ENCODE assay signal across 1 cellular context in the genomic region with DNA sequence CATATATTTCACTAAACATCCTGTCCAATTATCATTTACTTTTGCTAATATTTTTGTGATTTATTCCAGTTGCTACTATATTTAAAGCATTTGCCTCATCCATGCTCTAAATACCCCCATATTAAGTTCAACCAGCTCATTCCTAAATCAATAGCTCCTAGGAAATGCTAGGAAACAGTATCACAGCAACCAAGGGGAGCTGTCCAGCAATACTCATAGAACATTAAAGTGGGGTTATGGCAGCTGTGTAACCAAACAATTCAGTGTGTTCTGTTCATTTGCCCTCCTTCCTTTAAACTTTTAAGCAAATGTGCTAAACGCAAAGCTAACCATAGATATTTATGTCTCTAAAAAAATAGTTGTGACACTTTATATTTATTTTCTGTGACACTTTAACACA.
TF ChIP-seq lines count a peak whose summit lies in the region.

No MANE protein-coding gene starts in this region.

TF ChIP-seq in HepG2, 621 proteins besides CTCF, POLR2A, EP300 and RAD21:
- TF ChIP-seq FOXA1 (IDR thresholded peaks at IDR 0.05), result no peak
- no peak for TF ChIP-seq FOXA1 (CRISPR knock-in tag; IDR thresholded peaks at IDR 0.05)
- TF ChIP-seq, protein P1, sequence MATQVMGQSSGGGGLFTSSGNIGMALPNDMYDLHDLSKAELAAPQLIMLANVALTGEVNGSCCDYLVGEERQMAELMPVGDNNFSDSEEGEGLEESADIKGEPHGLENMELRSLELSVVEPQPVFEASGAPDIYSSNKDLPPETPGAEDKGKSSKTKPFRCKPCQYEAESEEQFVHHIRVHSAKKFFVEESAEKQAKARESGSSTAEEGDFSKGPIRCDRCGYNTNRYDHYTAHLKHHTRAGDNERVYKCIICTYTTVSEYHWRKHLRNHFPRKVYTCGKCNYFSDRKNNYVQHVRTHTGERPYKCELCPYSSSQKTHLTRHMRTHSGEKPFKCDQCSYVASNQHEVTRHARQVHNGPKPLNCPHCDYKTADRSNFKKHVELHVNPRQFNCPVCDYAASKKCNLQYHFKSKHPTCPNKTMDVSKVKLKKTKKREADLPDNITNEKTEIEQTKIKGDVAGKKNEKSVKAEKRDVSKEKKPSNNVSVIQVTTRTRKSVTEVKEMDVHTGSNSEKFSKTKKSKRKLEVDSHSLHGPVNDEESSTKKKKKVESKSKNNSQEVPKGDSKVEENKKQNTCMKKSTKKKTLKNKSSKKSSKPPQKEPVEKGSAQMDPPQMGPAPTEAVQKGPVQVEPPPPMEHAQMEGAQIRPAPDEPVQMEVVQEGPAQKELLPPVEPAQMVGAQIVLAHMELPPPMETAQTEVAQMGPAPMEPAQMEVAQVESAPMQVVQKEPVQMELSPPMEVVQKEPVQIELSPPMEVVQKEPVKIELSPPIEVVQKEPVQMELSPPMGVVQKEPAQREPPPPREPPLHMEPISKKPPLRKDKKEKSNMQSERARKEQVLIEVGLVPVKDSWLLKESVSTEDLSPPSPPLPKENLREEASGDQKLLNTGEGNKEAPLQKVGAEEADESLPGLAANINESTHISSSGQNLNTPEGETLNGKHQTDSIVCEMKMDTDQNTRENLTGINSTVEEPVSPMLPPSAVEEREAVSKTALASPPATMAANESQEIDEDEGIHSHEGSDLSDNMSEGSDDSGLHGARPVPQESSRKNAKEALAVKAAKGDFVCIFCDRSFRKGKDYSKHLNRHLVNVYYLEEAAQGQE (IDR thresholded peaks at IDR 0.05; ENCODE audit: borderline replicate concordance in 1 of 2, low read depth in 1 of 2, low read length in 2 of 2), result peak; percentile 15 to 89
- TF ChIP-seq, protein P2, sequence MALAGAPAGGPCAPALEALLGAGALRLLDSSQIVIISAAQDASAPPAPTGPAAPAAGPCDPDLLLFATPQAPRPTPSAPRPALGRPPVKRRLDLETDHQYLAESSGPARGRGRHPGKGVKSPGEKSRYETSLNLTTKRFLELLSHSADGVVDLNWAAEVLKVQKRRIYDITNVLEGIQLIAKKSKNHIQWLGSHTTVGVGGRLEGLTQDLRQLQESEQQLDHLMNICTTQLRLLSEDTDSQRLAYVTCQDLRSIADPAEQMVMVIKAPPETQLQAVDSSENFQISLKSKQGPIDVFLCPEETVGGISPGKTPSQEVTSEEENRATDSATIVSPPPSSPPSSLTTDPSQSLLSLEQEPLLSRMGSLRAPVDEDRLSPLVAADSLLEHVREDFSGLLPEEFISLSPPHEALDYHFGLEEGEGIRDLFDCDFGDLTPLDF (CRISPR knock-in tag; IDR thresholded peaks at IDR 0.05), result no peak
- TF ChIP-seq ZNF468 (CRISPR knock-in tag; IDR thresholded peaks at IDR 0.05), result no peak
- TF ChIP-seq, protein P3, sequence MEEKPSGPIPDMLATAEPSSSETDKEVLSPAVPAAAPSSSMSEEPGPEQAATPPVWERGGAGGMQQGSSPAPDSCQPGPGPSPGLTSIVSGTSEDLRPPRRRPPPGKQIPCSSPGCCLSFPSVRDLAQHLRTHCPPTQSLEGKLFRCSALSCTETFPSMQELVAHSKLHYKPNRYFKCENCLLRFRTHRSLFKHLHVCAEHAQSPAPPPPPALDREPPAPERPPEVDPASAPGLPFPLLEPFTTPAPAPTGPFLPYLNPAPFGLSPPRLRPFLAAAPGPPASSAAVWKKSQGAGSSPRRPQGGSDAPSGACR (CRISPR knock-in tag; IDR thresholded peaks at IDR 0.05), result no peak
- TF ChIP-seq RARA (CRISPR knock-in tag; IDR thresholded peaks at IDR 0.05), result no peak
- peak; percentile 77; the same call in 1 of the 2 replicates for TF ChIP-seq MIER2 (CRISPR knock-in tag; IDR thresholded peaks at IDR 0.05)
- TF ChIP-seq SIN3A (IDR thresholded peaks at IDR 0.05; ENCODE audit: borderline replicate concordance, low read depth, low read length), result no peak
- TF ChIP-seq ZNF790 (CRISPR knock-in tag; IDR thresholded peaks at IDR 0.05; ENCODE audit: borderline replicate concordance), result no peak
- TF ChIP-seq, protein P4, sequence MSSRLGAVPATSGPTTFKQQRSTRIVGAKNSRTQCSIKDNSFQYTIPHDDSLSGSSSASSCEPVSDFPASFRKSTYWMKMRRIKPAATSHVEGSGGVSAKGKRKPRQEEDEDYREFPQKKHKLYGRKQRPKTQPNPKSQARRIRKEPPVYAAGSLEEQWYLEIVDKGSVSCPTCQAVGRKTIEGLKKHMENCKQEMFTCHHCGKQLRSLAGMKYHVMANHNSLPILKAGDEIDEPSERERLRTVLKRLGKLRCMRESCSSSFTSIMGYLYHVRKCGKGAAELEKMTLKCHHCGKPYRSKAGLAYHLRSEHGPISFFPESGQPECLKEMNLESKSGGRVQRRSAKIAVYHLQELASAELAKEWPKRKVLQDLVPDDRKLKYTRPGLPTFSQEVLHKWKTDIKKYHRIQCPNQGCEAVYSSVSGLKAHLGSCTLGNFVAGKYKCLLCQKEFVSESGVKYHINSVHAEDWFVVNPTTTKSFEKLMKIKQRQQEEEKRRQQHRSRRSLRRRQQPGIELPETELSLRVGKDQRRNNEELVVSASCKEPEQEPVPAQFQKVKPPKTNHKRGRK (CRISPR knock-in tag; IDR thresholded peaks at IDR 0.05), result no peak
- TF ChIP-seq, protein P5, sequence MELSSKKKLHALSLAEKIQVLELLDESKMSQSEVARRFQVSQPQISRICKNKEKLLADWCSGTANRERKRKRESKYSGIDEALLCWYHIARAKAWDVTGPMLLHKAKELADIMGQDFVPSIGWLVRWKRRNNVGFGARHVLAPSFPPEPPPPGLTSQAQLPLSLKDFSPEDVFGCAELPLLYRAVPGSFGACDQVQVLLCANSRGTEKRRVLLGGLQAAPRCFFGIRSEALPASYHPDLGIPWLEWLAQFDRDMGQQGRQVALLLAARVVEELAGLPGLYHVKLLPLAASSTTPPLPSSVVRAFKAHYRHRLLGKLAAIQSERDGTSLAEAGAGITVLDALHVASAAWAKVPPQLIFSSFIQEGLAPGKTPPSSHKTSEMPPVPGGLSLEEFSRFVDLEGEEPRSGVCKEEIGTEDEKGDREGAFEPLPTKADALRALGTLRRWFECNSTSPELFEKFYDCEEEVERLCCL (CRISPR knock-in tag; IDR thresholded peaks at IDR 0.05; ENCODE audit: borderline replicate concordance), result no peak
- TF ChIP-seq SAFB2 (CRISPR knock-in tag; IDR thresholded peaks at IDR 0.05; ENCODE audit: borderline replicate concordance, low read depth), result no peak
